21 cellular contexts compared by ENCODE assay signal in the genomic region with DNA sequence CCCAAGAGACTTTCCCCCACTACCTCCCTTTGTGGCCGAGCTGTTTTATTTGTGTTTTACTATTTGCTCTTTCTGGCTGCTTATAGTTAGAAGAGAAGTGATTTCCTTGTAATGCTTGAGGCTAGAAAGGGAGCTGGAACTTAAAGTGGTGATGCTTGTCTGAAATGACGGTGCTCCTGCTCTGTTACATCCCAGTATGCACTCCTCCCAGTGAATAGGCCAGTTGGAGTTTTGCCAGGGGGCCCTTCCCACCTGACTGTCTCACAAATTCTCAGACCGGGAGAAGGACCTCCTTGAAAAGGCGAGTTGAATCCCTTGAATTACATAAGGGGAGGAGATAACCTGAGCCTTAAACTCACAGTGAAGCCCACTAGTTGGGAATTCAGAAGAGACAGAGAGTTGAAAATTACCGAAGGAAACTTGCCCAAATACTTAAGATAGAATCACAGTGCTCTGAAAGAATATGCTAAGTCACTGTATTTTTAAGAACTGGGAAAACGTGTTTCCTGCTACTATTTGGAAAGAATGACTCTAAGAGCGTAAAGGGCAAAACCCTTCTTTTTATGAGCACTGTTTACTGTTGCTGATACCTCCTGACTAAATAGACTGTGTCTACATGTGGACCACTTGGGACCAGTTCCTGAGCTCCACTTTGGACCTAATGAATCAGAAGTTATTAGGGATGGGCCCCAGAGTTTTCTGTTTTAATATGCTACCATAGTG.
"Had no signal": no experiment of that assay in that cellular context is flagged by ENCODE, and none has a peak within 500 bp of the region (broad histone marks: within the 10 kb centered on the region; RNA-seq: fewer than 3 reads in every experiment).

No MANE protein-coding gene starts in this region.

- H3K36me3 Mint-ChIP-seq: activated naive CD4-positive, alpha-beta T cell treated with anti-CD3 and anti-CD28 coated beads, Interleukin-2, amount 50 U/mL, for 24 hours; natural killer cell treated with Interleukin-12 subunit alpha and Interleukin-12 subunit beta and Interleukin-15 and Interleukin-18, amount 100 ng/mL, for 72 hours had no signal

- H3K4me1 ChIP-seq: body of pancreas, colonic mucosa, transverse colon had no signal

- H3K36me3 ChIP-seq: colonic mucosa, esophagus muscularis mucosa, prostate gland, transverse colon had no signal

- H3K9me3 Mint-ChIP-seq: activated CD8-positive, alpha-beta T cell treated with anti-CD3 and anti-CD28 coated beads for 36 hours; activated naive CD4-positive, alpha-beta T cell treated with anti-CD3 and anti-CD28 coated beads, Interleukin-2, amount 50 U/mL, for 24 hours; activated T-cell treated with anti-CD3 and anti-CD28 coated beads, Interleukin-2, amount 50 U/mL, for 4 hours; natural killer cell treated with Interleukin-12 subunit alpha and Interleukin-12 subunit beta and Interleukin-15 and Interleukin-18, amount 100 ng/mL, for 72 hours; stimulated activated effector memory CD8-positive, alpha-beta T cell treated with anti-CD3 and anti-CD28 coated beads, Interleukin-12 subunit alpha, Interleukin-12 subunit beta, amount 100 ng/mL, for 72 hours had no signal

- H3K4me1 Mint-ChIP-seq: activated CD4-positive, alpha-beta T cell treated with anti-CD3 and anti-CD28 coated beads for 36 hours; activated naive CD4-positive, alpha-beta T cell treated with anti-CD3 and anti-CD28 coated beads, Interleukin-2, amount 50 U/mL, for 24 hours; stimulated activated effector memory CD8-positive, alpha-beta T cell treated with anti-CD3 and anti-CD28 coated beads, Interleukin-12 subunit alpha, Interleukin-12 subunit beta, amount 100 ng/mL, for 72 hours had no signal

- H3K27ac ChIP-seq: body of pancreas, colonic mucosa, esophagus muscularis mucosa, prostate gland, SK-N-MC, transverse colon had no signal

- H3K27me3 ChIP-seq: body of pancreas, colonic mucosa, transverse colon had no signal

- H3K9me3 ChIP-seq: colonic mucosa, esophagus muscularis mucosa, prostate gland, transverse colon had no signal

- H3K4me3 Mint-ChIP-seq: activated CD4-positive, alpha-beta T cell treated with anti-CD3 and anti-CD28 coated beads for 36 hours; activated CD8-positive, alpha-beta T cell treated with anti-CD3 and anti-CD28 coated beads for 36 hours; activated naive CD4-positive, alpha-beta T cell treated with anti-CD3 and anti-CD28 coated beads, Interleukin-2, amount 50 U/mL, for 24 hours; activated T-cell treated with anti-CD3 and anti-CD28 coated beads, Interleukin-2, amount 50 U/mL, for 4 hours; natural killer cell treated with Interleukin-12 subunit alpha and Interleukin-12 subunit beta and Interleukin-15 and Interleukin-18, amount 100 ng/mL, for 72 hours; stimulated activated effector memory CD8-positive, alpha-beta T cell treated with anti-CD3 and anti-CD28 coated beads, Interleukin-12 subunit alpha, Interleukin-12 subunit beta, amount 100 ng/mL, for 72 hours had no signal

- H3K4me3 ChIP-seq: body of pancreas, colonic mucosa, esophagus muscularis mucosa, prostate gland, SK-N-MC, transverse colon had no signal

- DNase-seq: activated CD4-positive, alpha-beta T cell treated with anti-CD3 and anti-CD28 coated beads for 36 hours; activated CD8-positive, alpha-beta T cell treated with anti-CD3 and anti-CD28 coated beads for 36 hours; activated effector memory CD4-positive, alpha-beta T cell treated with anti-CD3 and anti-CD28 coated beads, Interleukin-2, amount 50 U/mL, for 16 hours; activated T-cell treated with anti-CD3 and anti-CD28 coated beads, Interleukin-2, amount 50 U/mL, for 4 hours; body of pancreas; central memory CD4-positive, alpha-beta T cell; colonic mucosa; foreskin fibroblast; hippocampal formation; left ventricle myocardium superior; mesendoderm; occipital lobe; T-helper 1 cell; T1000; transverse colon had no signal

- H3K27ac Mint-ChIP-seq: activated CD4-positive, alpha-beta T cell treated with anti-CD3 and anti-CD28 coated beads for 36 hours; activated CD8-positive, alpha-beta T cell treated with anti-CD3 and anti-CD28 coated beads for 36 hours; activated naive CD4-positive, alpha-beta T cell treated with anti-CD3 and anti-CD28 coated beads, Interleukin-2, amount 50 U/mL, for 24 hours; natural killer cell treated with Interleukin-12 subunit alpha and Interleukin-12 subunit beta and Interleukin-15 and Interleukin-18, amount 100 ng/mL, for 72 hours; stimulated activated effector memory CD8-positive, alpha-beta T cell treated with anti-CD3 and anti-CD28 coated beads, Interleukin-12 subunit alpha, Interleukin-12 subunit beta, amount 100 ng/mL, for 72 hours had no signal
